Comparison of ENCODE assay signal across 8 cellular contexts in genomic region chr1:109425391-109425790, GRCh38. TPM values are rescaled to one million over a fixed set of nuclear protein-coding genes. Genes with fewer than 3 reads are reported as not detected.
DNase-seq lines count a peak whose midpoint lies in the region; ATAC-seq lines count a peak whose summit lies in the region.

No MANE protein-coding gene starts in this region.

- no peaks in the 10 kb centered on the region for H3K9me3 Mint-ChIP-seq in CD4-positive, CD25-positive, alpha-beta regulatory T cell
- no peaks in the 10 kb centered on the region for H3K9me3 Mint-ChIP-seq in activated T-helper 1 cell treated with anti-CD3 and anti-CD28 coated beads, Interleukin-12 subunit alpha, Interleukin-12 subunit beta, Interleukin-2, Interleukin-4 antibody, amounts not matched to agents 30 ng/mL and 10 ng/mL and 1 ng/mL, durations not matched to agents 14 hours and 24 hours and 36 hours

- peak overlapping the region; percentile 89 for H3K9ac ChIP-seq in iPS-18a (ENCODE audit: low read length)
- H3K9ac ChIP-seq in stomach smooth muscle (ENCODE audit: low read length in 2 of 2), result peak overlapping the region; percentile 77 to 90

- peak overlapping the region; percentile 95 for H3K27ac ChIP-seq in CD4-positive, CD25-positive, alpha-beta regulatory T cell (ENCODE audit: insufficient read depth, low read length, poor library complexity, severe bottlenecking)
- H3K27ac ChIP-seq in iPS-18a (ENCODE audit: low read length), result no peak overlapping the region
- H3K27ac ChIP-seq in stomach smooth muscle (ENCODE audit: low read length), result peak overlapping the region; percentile 85

- no peaks in the 10 kb centered on the region for H3K9me3 ChIP-seq in CD4-positive, CD25-positive, alpha-beta regulatory T cell (ENCODE audit: control insufficient read depth in 2 of 2, low read length in 2 of 2)
- H3K9me3 ChIP-seq in iPS-18a (ENCODE audit: control insufficient read depth, low read depth, low read length) (no peaks in the 10 kb centered on the region), stomach smooth muscle (ENCODE audit: control insufficient read depth in 2 of 2, low read length in 2 of 2) (no peaks in the 10 kb centered on the region)

- peaks cover 50% of the 10 kb centered on the region for H3K4me1 ChIP-seq in CD4-positive, CD25-positive, alpha-beta regulatory T cell (ENCODE audit: control insufficient read depth, insufficient read depth, low read length, poor library complexity, severe bottlenecking)
- H3K4me1 ChIP-seq in iPS-18a (ENCODE audit: control insufficient read depth, low read depth, low read length) (peaks cover 6% of the 10 kb centered on the region), stomach smooth muscle (ENCODE audit: control insufficient read depth, insufficient read depth, low read length) (peaks cover 15% of the 10 kb centered on the region)

- H3K27me3 Mint-ChIP-seq in CD4-positive, CD25-positive, alpha-beta regulatory T cell, result no peaks in the 10 kb centered on the region
- no peaks in the 10 kb centered on the region for H3K27me3 Mint-ChIP-seq in activated T-helper 1 cell treated with anti-CD3 and anti-CD28 coated beads, Interleukin-12 subunit alpha, Interleukin-12 subunit beta, Interleukin-2, Interleukin-4 antibody, amounts not matched to agents 30 ng/mL and 10 ng/mL and 1 ng/mL, durations not matched to agents 14 hours and 24 hours and 36 hours (ENCODE audit: insufficient read depth)

- H3K4me3 Mint-ChIP-seq in CD4-positive, CD25-positive, alpha-beta regulatory T cell, result peak overlapping the region; percentile 98 to 99 (median 99)
- H3K4me3 Mint-ChIP-seq in activated T-helper 1 cell treated with anti-CD3 and anti-CD28 coated beads, Interleukin-12 subunit alpha, Interleukin-12 subunit beta, Interleukin-2, Interleukin-4 antibody, amounts not matched to agents 30 ng/mL and 10 ng/mL and 1 ng/mL, durations not matched to agents 14 hours and 24 hours and 36 hours, result peak overlapping the region; percentile 97

- peaks cover 8% of the 10 kb centered on the region for H3K36me3 Mint-ChIP-seq in CD4-positive, CD25-positive, alpha-beta regulatory T cell
- peaks cover 24% of the 10 kb centered on the region for H3K36me3 Mint-ChIP-seq in activated T-helper 1 cell treated with anti-CD3 and anti-CD28 coated beads, Interleukin-12 subunit alpha, Interleukin-12 subunit beta, Interleukin-2, Interleukin-4 antibody, amounts not matched to agents 30 ng/mL and 10 ng/mL and 1 ng/mL, durations not matched to agents 14 hours and 24 hours and 36 hours (ENCODE audit: low read depth)

- H3K4me1 Mint-ChIP-seq in CD4-positive, CD25-positive, alpha-beta regulatory T cell, result peaks cover 12 to 52% (median 41%) of the 10 kb centered on the region in 4 donors
- H3K4me1 Mint-ChIP-seq in activated T-helper 1 cell treated with anti-CD3 and anti-CD28 coated beads, Interleukin-12 subunit alpha, Interleukin-12 subunit beta, Interleukin-2, Interleukin-4 antibody, amounts not matched to agents 30 ng/mL and 10 ng/mL and 1 ng/mL, durations not matched to agents 14 hours and 24 hours and 36 hours (ENCODE audit: low read depth), result peaks cover 44% of the 10 kb centered on the region

- ATAC-seq in CD4-positive, CD25-positive, alpha-beta regulatory T cell (ENCODE audit: low read depth in 2 of 2), result peak; percentile 36 to 43
- ATAC-seq in HG03378 (IDR thresholded peaks at IDR 0.05; ENCODE audit: unreplicated experiment), result peak; percentile 31
- ATAC-seq in HG02973 (IDR thresholded peaks at IDR 0.05; ENCODE audit: unreplicated experiment), result no peak
- ATAC-seq in GM21381 (IDR thresholded peaks at IDR 0.05; ENCODE audit: unreplicated experiment), result no peak

- peak overlapping the region; percentile 98 for H3K4me3 ChIP-seq in CD4-positive, CD25-positive, alpha-beta regulatory T cell (ENCODE audit: low read depth, low read length)
- H3K4me3 ChIP-seq in iPS-18a (ENCODE audit: low read length), result peak overlapping the region; percentile 96
- peak overlapping the region; percentile 92 for H3K4me3 ChIP-seq in stomach smooth muscle (ENCODE audit: low read length in 2 of 2)

- H3K36me3 ChIP-seq in CD4-positive, CD25-positive, alpha-beta regulatory T cell (ENCODE audit: control insufficient read depth, insufficient read depth, low read length), result peaks cover 11% of the 10 kb centered on the region
- H3K36me3 ChIP-seq in iPS-18a (ENCODE audit: control insufficient read depth, low read depth, low read length) (peaks cover 16% of the 10 kb centered on the region), stomach smooth muscle (ENCODE audit: control insufficient read depth in 2 of 2, insufficient read depth in 2 of 2, low read length in 2 of 2) (peaks cover 7 to 8% of the 10 kb centered on the region in 2 donors)

- H3K27ac Mint-ChIP-seq in CD4-positive, CD25-positive, alpha-beta regulatory T cell, result peak overlapping the region; percentile 97 to 99 (median 99)
- peak overlapping the region; percentile 96 for H3K27ac Mint-ChIP-seq in activated T-helper 1 cell treated with anti-CD3 and anti-CD28 coated beads, Interleukin-12 subunit alpha, Interleukin-12 subunit beta, Interleukin-2, Interleukin-4 antibody, amounts not matched to agents 30 ng/mL and 10 ng/mL and 1 ng/mL, durations not matched to agents 14 hours and 24 hours and 36 hours

- H3K27me3 ChIP-seq in CD4-positive, CD25-positive, alpha-beta regulatory T cell (ENCODE audit: control insufficient read depth, insufficient read depth, low read length), result no peaks in the 10 kb centered on the region
- H3K27me3 ChIP-seq in iPS-18a (ENCODE audit: control insufficient read depth, insufficient read depth, low read length), result no peaks in the 10 kb centered on the region
- H3K27me3 ChIP-seq in stomach smooth muscle (ENCODE audit: control insufficient read depth in 1 of 2, insufficient read depth in 2 of 2, low read length in 2 of 2), result no peaks in the 10 kb centered on the region

- peak in 2 of 3 donors; percentile 78 to 87 for DNase-seq in CD4-positive, CD25-positive, alpha-beta regulatory T cell
- DNase-seq in activated T-helper 1 cell treated with anti-CD3 and anti-CD28 coated beads, Interleukin-12 subunit alpha, Interleukin-12 subunit beta, Interleukin-2, Interleukin-4 antibody, amounts not matched to agents 30 ng/mL and 10 ng/mL and 1 ng/mL, durations not matched to agents 14 hours and 24 hours and 36 hours (ENCODE audit: low spot score), result no peak
- DNase-seq in DMS114 treated with DMSO at 0.1 percent for 48 hours (lab: John Stamatoyannopoulos, UW; ENCODE audit: unreplicated experiment), result no peak

- intact Hi-C loops in activated T-helper 1 cell treated with anti-CD3 and anti-CD28 coated beads, Interleukin-12 subunit alpha, Interleukin-12 subunit beta, Interleukin-2, Interleukin-4 antibody, amounts not matched to agents 30 ng/mL and 10 ng/mL and 1 ng/mL, durations not matched to agents 14 hours and 24 hours and 36 hours (cut with micrococcal nuclease), result loop anchor here (5.0 to 10.0 kb wide), 3 partner anchors 42 to 469 kb away; partner anchors contain the start of genes GSTM1 and SYPL2

RNA-seq across cellular contexts. Expression of gene PSMA5, which starts 0.9 kb away (rescaled TPM):
- 61.5 TPM for total RNA-seq in CD4-positive, CD25-positive, alpha-beta regulatory T cell
- 100 to 1,000 TPM; 121 to 207 (median 153) TPM for polyA plus RNA-seq in CD4-positive, CD25-positive, alpha-beta regulatory T cell
- total RNA-seq in activated T-helper 1 cell treated with anti-CD3 and anti-CD28 coated beads, Interleukin-12 subunit alpha, Interleukin-12 subunit beta, Interleukin-2, Interleukin-4 antibody, amounts not matched to agents 30 ng/mL and 10 ng/mL and 1 ng/mL, durations not matched to agents 14 hours and 24 hours and 36 hours, result 241 and 283 TPM in 2 replicates

RNA-seq across cellular contexts. Expression of gene SORT1, which starts 27.7 kb away (rescaled TPM):
- 0.86 TPM for total RNA-seq in CD4-positive, CD25-positive, alpha-beta regulatory T cell
- polyA plus RNA-seq in CD4-positive, CD25-positive, alpha-beta regulatory T cell, result not detected
- 1.4 and 1.5 TPM in 2 replicates for total RNA-seq in activated T-helper 1 cell treated with anti-CD3 and anti-CD28 coated beads, Interleukin-12 subunit alpha, Interleukin-12 subunit beta, Interleukin-2, Interleukin-4 antibody, amounts not matched to agents 30 ng/mL and 10 ng/mL and 1 ng/mL, durations not matched to agents 14 hours and 24 hours and 36 hours

RNA-seq across cellular contexts. Expression of gene SYPL2, which starts 41.0 kb away (rescaled TPM):
- total RNA-seq in CD4-positive, CD25-positive, alpha-beta regulatory T cell, result not detected
- not detected for polyA plus RNA-seq in CD4-positive, CD25-positive, alpha-beta regulatory T cell
- total RNA-seq in activated T-helper 1 cell treated with anti-CD3 and anti-CD28 coated beads, Interleukin-12 subunit alpha, Interleukin-12 subunit beta, Interleukin-2, Interleukin-4 antibody, amounts not matched to agents 30 ng/mL and 10 ng/mL and 1 ng/mL, durations not matched to agents 14 hours and 24 hours and 36 hours, result not detected in 2 replicates

RNA-seq across cellular contexts. Expression of gene ATXN7L2, which starts 58.3 kb away (rescaled TPM):
- 13.2 TPM for total RNA-seq in CD4-positive, CD25-positive, alpha-beta regulatory T cell
- 1 to 10 TPM; 4.7 to 8.0 (median 5.6) TPM for polyA plus RNA-seq in CD4-positive, CD25-positive, alpha-beta regulatory T cell
- 17.4 and 18.0 TPM in 2 replicates for total RNA-seq in activated T-helper 1 cell treated with anti-CD3 and anti-CD28 coated beads, Interleukin-12 subunit alpha, Interleukin-12 subunit beta, Interleukin-2, Interleukin-4 antibody, amounts not matched to agents 30 ng/mL and 10 ng/mL and 1 ng/mL, durations not matched to agents 14 hours and 24 hours and 36 hours

Comparison
In these comparisons a context has a peak if more than half of its experiments do, and no peak if none do; other contexts are left out.
1. ATAC-seq: peak in CD4-positive, CD25-positive, alpha-beta regulatory T cell (2 of 2) and HG03378 (single experiment); none in HG02973 (single experiment) and GM21381 (single experiment).
2. DNase-seq: peak in CD4-positive, CD25-positive, alpha-beta regulatory T cell (2 of 3); none in activated T-helper 1 cell treated with anti-CD3 and anti-CD28 coated beads, Interleukin-12 subunit alpha, Interleukin-12 subunit beta, Interleukin-2, Interleukin-4 antibody, amounts not matched to agents 30 ng/mL and 10 ng/mL and 1 ng/mL, durations not matched to agents 14 hours and 24 hours and 36 hours (single experiment) and DMS114 treated with DMSO at 0.1 percent for 48 hours (single experiment).
3. Peak in every context shown above with its lines, with median percentiles within 50 percentile points of each other: H3K4me3 ChIP-seq.